In genomic region chr20:8362457-8362856, GRCh38 we compare ENCODE assay signal across 20 cellular contexts.
"Had no signal": no experiment of that assay in that cellular context is flagged by ENCODE, and none has a peak within 500 bp of the region (broad histone marks: within the 10 kb centered on the region; RNA-seq: fewer than 3 reads in every experiment).

No MANE protein-coding gene starts in this region.

- H3K27me3 Mint-ChIP-seq: stimulated activated naive B cell treated with anti-CD40 and anti-IgM and Interleukin-4, amounts not matched to agents 10 μg/mL and 1 μg/mL and 100 μg/mL, for 72 hours; stimulated activated naive CD8-positive, alpha-beta T cell treated with anti-CD3 and anti-CD28 coated beads, Interleukin-15, amount 100 ng/mL, for 72 hours had no signal

- H3K36me3 Mint-ChIP-seq: naive thymus-derived CD4-positive, alpha-beta T cell; stimulated activated naive B cell treated with anti-CD40 and anti-IgM and Interleukin-4, amounts not matched to agents 10 μg/mL and 1 μg/mL and 100 μg/mL, for 72 hours had no signal

- H3K4me3 Mint-ChIP-seq: naive thymus-derived CD4-positive, alpha-beta T cell; nephron progenitor cell; stimulated activated naive B cell treated with anti-CD40 and anti-IgM and Interleukin-4, amounts not matched to agents 10 μg/mL and 1 μg/mL and 100 μg/mL, for 72 hours; stimulated activated naive CD8-positive, alpha-beta T cell treated with anti-CD3 and anti-CD28 coated beads, Interleukin-15, amount 100 ng/mL, for 72 hours had no signal

- H3K4me1 Mint-ChIP-seq: stimulated activated naive CD8-positive, alpha-beta T cell treated with anti-CD3 and anti-CD28 coated beads, Interleukin-15, amount 100 ng/mL, for 72 hours had no signal

- H3K4me3 ChIP-seq: heart right ventricle, left lung, lower lobe of right lung, testis, tibial nerve had no signal

- H3K4me1 ChIP-seq: left lung, lower lobe of right lung, testis had no signal

- DNase-seq: effector memory CD4-positive, alpha-beta T cell; heart right ventricle; hypothalamus; islet precursor cell; left lung; lower lobe of right lung; mesendoderm; naive thymus-derived CD4-positive, alpha-beta T cell; nephron progenitor cell; retina; stimulated activated CD4-positive, alpha-beta T cell treated with anti-CD3 and anti-CD28 coated beads, Interleukin-2, amount 100 ng/mL, for 24 hours; stimulated activated CD4-positive, alpha-beta T cell treated with anti-CD3 and anti-CD28 coated beads, Interleukin-4, amount 100 ng/mL, for 4 hours; stimulated activated naive B cell treated with anti-CD40 and anti-IgM and Interleukin-4, amounts not matched to agents 10 μg/mL and 1 μg/mL and 100 μg/mL, for 72 hours; stimulated activated naive CD8-positive, alpha-beta T cell treated with anti-CD3 and anti-CD28 coated beads, Interleukin-15, amount 100 ng/mL, for 72 hours; testis had no signal

- H3K27ac Mint-ChIP-seq: naive thymus-derived CD4-positive, alpha-beta T cell; nephron progenitor cell; stimulated activated naive B cell treated with anti-CD40 and anti-IgM and Interleukin-4, amounts not matched to agents 10 μg/mL and 1 μg/mL and 100 μg/mL, for 72 hours; stimulated activated naive CD8-positive, alpha-beta T cell treated with anti-CD3 and anti-CD28 coated beads, Interleukin-15, amount 100 ng/mL, for 72 hours had no signal

- H3K36me3 ChIP-seq: heart right ventricle, left lung, lower lobe of right lung, tibial nerve had no signal

- ATAC-seq: esophagus mucosa; heart right ventricle; left lung; lower lobe of right lung; naive thymus-derived CD4-positive, alpha-beta T cell; sciatic nerve; stimulated activated naive B cell treated with anti-CD40 and anti-IgM and Interleukin-4, amounts not matched to agents 10 μg/mL and 1 μg/mL and 100 μg/mL, for 72 hours; stimulated activated naive CD8-positive, alpha-beta T cell treated with anti-CD3 and anti-CD28 coated beads, Interleukin-15, amount 100 ng/mL, for 72 hours had no signal

- H3K9me3 Mint-ChIP-seq: naive thymus-derived CD4-positive, alpha-beta T cell; nephron progenitor cell; stimulated activated naive B cell treated with anti-CD40 and anti-IgM and Interleukin-4, amounts not matched to agents 10 μg/mL and 1 μg/mL and 100 μg/mL, for 72 hours; stimulated activated naive CD8-positive, alpha-beta T cell treated with anti-CD3 and anti-CD28 coated beads, Interleukin-15, amount 100 ng/mL, for 72 hours had no signal

- H3K27me3 ChIP-seq: heart right ventricle, left lung, testis, tibial nerve had no signal

- FAIRE-seq: endometrium, frontal cortex had no signal

- H3K9me3 ChIP-seq: heart right ventricle, left lung, lower lobe of right lung, testis, tibial nerve had no signal

- H3K27ac ChIP-seq: heart right ventricle, left lung, lower lobe of right lung, testis, tibial nerve had no signal
